Comparison of ENCODE assay signal across 28 cellular contexts in the genomic region with DNA sequence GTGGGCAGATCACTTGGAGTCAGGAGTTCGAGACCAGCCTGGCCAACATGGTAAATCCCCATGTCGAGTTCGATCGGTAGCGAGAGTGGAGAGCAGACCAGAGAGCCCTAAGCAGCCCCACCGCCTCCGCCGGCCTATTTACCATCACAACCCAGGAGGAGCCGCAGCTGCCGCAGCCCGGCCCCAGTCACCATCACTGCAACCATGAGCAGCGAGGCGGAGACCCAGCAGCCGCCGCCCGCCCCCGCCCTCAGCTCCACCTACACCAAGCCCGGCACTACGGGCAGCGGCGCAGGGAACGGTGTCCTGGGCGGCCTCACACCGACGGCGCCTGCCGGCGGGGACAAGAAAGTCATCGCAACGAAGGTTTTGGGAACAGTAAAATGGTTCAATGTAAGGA.
"Had no signal": no experiment of that assay in that cellular context is flagged by ENCODE, and none has a peak within 500 bp of the region (broad histone marks: within the 10 kb centered on the region; RNA-seq: fewer than 3 reads in every experiment).

No MANE protein-coding gene starts in this region.

- H3K4me3 Mint-ChIP-seq: activated CD4-positive, alpha-beta memory T cell treated with anti-CD3 and anti-CD28 coated beads, Interleukin-2, amount 10 ng/mL, durations not matched to agents 7 days and 5 days; activated CD4-positive, alpha-beta T cell treated with anti-CD3 and anti-CD28 coated beads for 36 hours; activated naive CD4-positive, alpha-beta T cell treated with anti-CD3 and anti-CD28 coated beads, Interleukin-2, amount 10 ng/mL, durations not matched to agents 7 days and 5 days; activated naive CD8-positive, alpha-beta T cell treated with anti-CD3 and anti-CD28 coated beads, Interleukin-2, amount 10 ng/mL, durations not matched to agents 7 days and 5 days; activated T-cell treated with anti-CD3 and anti-CD28 coated beads, Interleukin-2, amount 50 U/mL, for 72 hours had no signal

- H3K9ac ChIP-seq: KMS-11, SK-N-SH had no signal

- H3K9me3 Mint-ChIP-seq: activated CD4-positive, alpha-beta memory T cell treated with anti-CD3 and anti-CD28 coated beads, Interleukin-2, amount 10 ng/mL, durations not matched to agents 7 days and 5 days; activated naive CD4-positive, alpha-beta T cell treated with anti-CD3 and anti-CD28 coated beads, Interleukin-2, amount 10 ng/mL, durations not matched to agents 7 days and 5 days; activated naive CD8-positive, alpha-beta T cell treated with anti-CD3 and anti-CD28 coated beads, Interleukin-2, amount 10 ng/mL, durations not matched to agents 7 days and 5 days; activated T-cell treated with anti-CD3 and anti-CD28 coated beads, Interleukin-2, amount 50 U/mL, for 72 hours; activated T-helper 2 cell treated with anti-CD3 and anti-CD28 coated beads, Interferon-gamma antibody, Interleukin-2, Interleukin-4, amounts not matched to agents 10 μg/mL and 5 μg/mL and 100 μg/mL, durations not matched to agents 14 hours and 24 hours and 36 hours had no signal

- DNase-seq: activated CD4-positive, alpha-beta memory T cell treated with anti-CD3 and anti-CD28 coated beads, Interleukin-2, amount 10 ng/mL, durations not matched to agents 7 days and 5 days; activated CD4-positive, alpha-beta T cell treated with anti-CD3 and anti-CD28 coated beads for 36 hours; activated CD4-positive, alpha-beta T cell treated with anti-CD3 and anti-CD28 coated beads, Interleukin-2, amount 50 U/mL, for 1 hour; activated gamma-delta T cell treated with Interleukin-2 at 50 U/mL for 16 hours; activated naive CD4-positive, alpha-beta T cell treated with anti-CD3 and anti-CD28 coated beads, Interleukin-2, amount 10 ng/mL, durations not matched to agents 7 days and 5 days; activated naive CD8-positive, alpha-beta T cell treated with anti-CD3 and anti-CD28 coated beads, Interleukin-2, amount 10 ng/mL, durations not matched to agents 7 days and 5 days; activated T-cell treated with anti-CD3 and anti-CD28 coated beads for 4 hours; activated T-cell treated with anti-CD3 and anti-CD28 coated beads, Interleukin-2, amount 50 U/mL, for 72 hours; adrenal gland; anterior cingulate cortex; NCI-H1092; NCI-H1417; NCI-H1930; NCI-H2171 treated with DMSO at 0.1 percent for 48 hours; NCI-H345; NCI-H510A; NCI-H69; NK-92 treated with Interleukin-12 subunit alpha and Interleukin-12 subunit beta, amount 100 ng/mL, for 24 hours; OCI-M1; RPMI8226; SJCRH30; SK-N-SH; T-helper 1 cell had no signal

- H3K4me1 Mint-ChIP-seq: activated CD4-positive, alpha-beta memory T cell treated with anti-CD3 and anti-CD28 coated beads, Interleukin-2, amount 10 ng/mL, durations not matched to agents 7 days and 5 days; activated CD4-positive, alpha-beta T cell treated with anti-CD3 and anti-CD28 coated beads for 36 hours; activated naive CD4-positive, alpha-beta T cell treated with anti-CD3 and anti-CD28 coated beads, Interleukin-2, amount 10 ng/mL, durations not matched to agents 7 days and 5 days; activated naive CD8-positive, alpha-beta T cell treated with anti-CD3 and anti-CD28 coated beads, Interleukin-2, amount 10 ng/mL, durations not matched to agents 7 days and 5 days had no signal

- H3K4me2 ChIP-seq: KMS-11, SK-N-SH had no signal

- H3K27ac Mint-ChIP-seq: activated CD4-positive, alpha-beta memory T cell treated with anti-CD3 and anti-CD28 coated beads, Interleukin-2, amount 10 ng/mL, durations not matched to agents 7 days and 5 days; activated CD4-positive, alpha-beta T cell treated with anti-CD3 and anti-CD28 coated beads for 36 hours; activated naive CD4-positive, alpha-beta T cell treated with anti-CD3 and anti-CD28 coated beads, Interleukin-2, amount 10 ng/mL, durations not matched to agents 7 days and 5 days; activated naive CD8-positive, alpha-beta T cell treated with anti-CD3 and anti-CD28 coated beads, Interleukin-2, amount 10 ng/mL, durations not matched to agents 7 days and 5 days; activated T-cell treated with anti-CD3 and anti-CD28 coated beads, Interleukin-2, amount 50 U/mL, for 72 hours; activated T-helper 2 cell treated with anti-CD3 and anti-CD28 coated beads, Interferon-gamma antibody, Interleukin-2, Interleukin-4, amounts not matched to agents 10 μg/mL and 5 μg/mL and 100 μg/mL, durations not matched to agents 14 hours and 24 hours and 36 hours had no signal

- ATAC-seq: activated CD4-positive, alpha-beta T cell treated with anti-CD3 and anti-CD28 coated beads for 36 hours; activated T-cell treated with anti-CD3 and anti-CD28 coated beads, Interleukin-2, amount 50 U/mL, for 72 hours; Panc1; Right ventricle myocardium inferior had no signal

- H3K27ac ChIP-seq: adrenal gland, KMS-11, SJCRH30, VCaP had no signal

- H3K36me3 ChIP-seq: adrenal gland, SJCRH30 had no signal

- H3K27me3 ChIP-seq: adrenal gland, SJCRH30 had no signal

- H3K9me3 ChIP-seq: adrenal gland, SJCRH30, SK-N-SH had no signal

- H3K4me3 ChIP-seq: adrenal gland, SJCRH30 had no signal
